Comparison of ENCODE assay signal across 1 cellular context in genomic region chr6:24821860-24822444, GRCh38.
TF ChIP-seq lines count a peak whose summit lies in the region.

No MANE protein-coding gene starts in this region.

TF ChIP-seq in GM23338, 12 proteins besides CTCF, POLR2A, EP300 and RAD21 (continued from another document):
- TF ChIP-seq ZNF462 (CRISPR knock-in tag; IDR thresholded peaks at IDR 0.05), result no peak
- TF ChIP-seq REST (IDR thresholded peaks at IDR 0.05; ENCODE audit: unreplicated experiment), result no peak
- TF ChIP-seq CREB1 (CRISPR knock-in tag; IDR thresholded peaks at IDR 0.05; ENCODE audit: low read depth), result no peak
- no peak for TF ChIP-seq NANOG (IDR thresholded peaks at IDR 0.05; ENCODE audit: borderline replicate concordance)
- no peak for TF ChIP-seq EZH2 (IDR thresholded peaks at IDR 0.05; ENCODE audit: low read depth, unreplicated experiment)
- no peak for TF ChIP-seq POLR2AphosphoS5 (IDR thresholded peaks at IDR 0.05; ENCODE audit: low read depth)
